Comparison of ENCODE assay signal across 23 cellular contexts in genomic region chr13:111145506-111145905, GRCh38. TPM values are rescaled to one million over a fixed set of nuclear protein-coding genes. Genes with fewer than 3 reads are reported as not detected.
DNase-seq lines count a peak whose midpoint lies in the region; ATAC-seq, FAIRE-seq and TF ChIP-seq lines count a peak whose summit lies in the region.
"Had no signal": no experiment of that assay in that cellular context is flagged by ENCODE, and none has a peak within 500 bp of the region (broad histone marks: within the 10 kb centered on the region; RNA-seq: fewer than 3 reads in every experiment).

No MANE protein-coding gene starts in this region.

- no peak overlapping the region for H2AFZ ChIP-seq in HepG2 (ENCODE audit: low read length)

- no peaks in the 10 kb centered on the region for H3K79me2 ChIP-seq in HepG2 (ENCODE audit: insufficient read depth, low read length)

- in situ Hi-C loops in HepG2 (cut with HindIII; ENCODE audit: extremely low pct_ligation_motif_present, low pct_unique_long_range_greater_than_20kb): no loop called here
- in situ Hi-C loops in gastrocnemius medialis (cut with MboI; ENCODE audit: low sequenced_read_pairs in 4 of 4): no loop called here

- H3K4me2 ChIP-seq in HepG2 (ENCODE audit: low read depth, low read length): no peak overlapping the region
- H3K4me2 ChIP-seq: A549; BLaER1 treated with 17β-estradiol and CSF1 and Interleukin-3, amounts not matched to agents 10 nM and 100 nM; KMS-11 had no signal

- FAIRE-seq in HepG2 (lab: Jason Lieb, UNC) (no peak), small intestine (lab: Jason Lieb, UNC) (no peak)
- FAIRE-seq: A549, GM18507 had no signal

- H3K36me3 ChIP-seq in HepG2 (replicated peaks in 1 of 2; ENCODE audit: control insufficient read depth in 1 of 2, insufficient read depth in 2 of 2, low read length in 2 of 2): no peaks in the 10 kb centered on the region
- no peaks in the 10 kb centered on the region for H3K36me3 ChIP-seq in right lobe of liver
- no peaks in the 10 kb centered on the region for H3K36me3 ChIP-seq in ascending aorta
- no peaks in the 10 kb centered on the region for H3K36me3 ChIP-seq in gastrocnemius medialis
- no peaks in the 10 kb centered on the region for H3K36me3 ChIP-seq in small intestine (ENCODE audit: control insufficient read depth in 2 of 2, insufficient read depth in 2 of 2, low read length in 2 of 2)
- H3K36me3 ChIP-seq: BLaER1 treated with 17β-estradiol and CSF1 and Interleukin-3, amounts not matched to agents 10 nM and 100 nM; SJCRH30 had no signal

- no peak overlapping the region for H3K27ac Mint-ChIP-seq in activated CD4-positive, alpha-beta T cell treated with anti-CD3 and anti-CD28 coated beads, Interleukin-2, amount 10 ng/mL, durations not matched to agents 24 days and 14 days
- no peak overlapping the region for H3K27ac Mint-ChIP-seq in CD14-positive monocyte
- H3K27ac Mint-ChIP-seq: CD4-positive, alpha-beta memory T cell had no signal

- H3K4me3 Mint-ChIP-seq in activated CD4-positive, alpha-beta T cell treated with anti-CD3 and anti-CD28 coated beads, Interleukin-2, amount 10 ng/mL, durations not matched to agents 24 days and 14 days: no peak overlapping the region
- no peak overlapping the region for H3K4me3 Mint-ChIP-seq in CD14-positive monocyte
- H3K4me3 Mint-ChIP-seq: CD4-positive, alpha-beta memory T cell had no signal

- no TSS peak for BruUV-seq in HepG2 (replicated peaks; lab: Mats Ljungman, UMichigan)

- 62% methylated on average over 5 of the region's 7 CpGs for WGBS in HepG2 (ENCODE audit: low lambda C conversion rate)
- WGBS in right lobe of liver (ENCODE audit: insufficient coverage, low coverage, low lambda C conversion rate, missing lambda C conversion rate): 67% methylated on average over 1 of the region's 7 CpGs
- 75 to 80% (median 80%) methylated on average over 7 of the region's 7 CpGs for WGBS in small intestine, 3 donors

- TF ChIP-seq RAD21 in HepG2 (CRISPR knock-in tag; IDR thresholded peaks at IDR 0.05): no peak

- H4K20me1 ChIP-seq in HepG2 (ENCODE audit: insufficient read depth, low read length): no peaks in the 10 kb centered on the region
- H4K20me1 ChIP-seq: BLaER1 treated with 17β-estradiol and CSF1 and Interleukin-3, amounts not matched to agents 10 nM and 100 nM had no signal

- H3K4me1 Mint-ChIP-seq in activated CD4-positive, alpha-beta T cell treated with anti-CD3 and anti-CD28 coated beads, Interleukin-2, amount 10 ng/mL, durations not matched to agents 24 days and 14 days: no peaks in the 10 kb centered on the region
- no peaks in the 10 kb centered on the region for H3K4me1 Mint-ChIP-seq in CD14-positive monocyte
- H3K4me1 Mint-ChIP-seq: CD4-positive, alpha-beta memory T cell had no signal

- TF ChIP-seq CTCF in HepG2 (CRISPR knock-in tag; IDR thresholded peaks at IDR 0.05): no peak
- TF ChIP-seq CTCF in right lobe of liver (IDR thresholded peaks at IDR 0.05): no peak
- TF ChIP-seq CTCF in ascending aorta (IDR thresholded peaks at IDR 0.05): no peak
- TF ChIP-seq CTCF in gastrocnemius medialis (IDR thresholded peaks at IDR 0.05 in 4 of 5, conservative IDR thresholded peaks at IDR 0.05 in 1 of 5): no peak
- TF ChIP-seq CTCF in CD14-positive monocyte (IDR thresholded peaks at IDR 0.05): no peak

- no peak overlapping the region for H3K4me3 ChIP-seq in HepG2 (replicated peaks in 1 of 3; ENCODE audit: insufficient read depth in 1 of 3, low read depth in 2 of 3, low read length in 3 of 3)
- H3K4me3 ChIP-seq in right lobe of liver: no peak overlapping the region
- H3K4me3 ChIP-seq in ascending aorta: no peak overlapping the region
- H3K4me3 ChIP-seq in gastrocnemius medialis: no peak overlapping the region
- no peak overlapping the region for H3K4me3 ChIP-seq in small intestine (ENCODE audit: low read depth in 1 of 2, low read length in 2 of 2)
- H3K4me3 ChIP-seq: A549; BLaER1 treated with 17β-estradiol and CSF1 and Interleukin-3, amounts not matched to agents 10 nM and 100 nM; SJCRH30 had no signal

- H3K4me1 ChIP-seq in HepG2 (ENCODE audit: insufficient read depth, low read length) (peaks cover 4% of the 10 kb centered on the region), right lobe of liver (no peaks in the 10 kb centered on the region), ascending aorta (peaks cover 5 to 25% of the 10 kb centered on the region in 2 donors), gastrocnemius medialis (peaks cover 26 to 35% of the 10 kb centered on the region in 2 donors), small intestine (ENCODE audit: control insufficient read depth in 2 of 2, insufficient read depth in 1 of 2, low read depth in 1 of 2, low read length in 1 of 2) (no peaks in the 10 kb centered on the region)
- H3K4me1 ChIP-seq: A549, SJCRH30 had no signal

- no peaks in the 10 kb centered on the region for H3K9me3 Mint-ChIP-seq in activated CD4-positive, alpha-beta T cell treated with anti-CD3 and anti-CD28 coated beads, Interleukin-2, amount 10 ng/mL, durations not matched to agents 24 days and 14 days
- peaks cover 0 to 10% (median 0%) of the 10 kb centered on the region in 7 donors for H3K9me3 Mint-ChIP-seq in CD14-positive monocyte
- H3K9me3 Mint-ChIP-seq: CD4-positive, alpha-beta memory T cell had no signal

- peaks cover 54% of the 10 kb centered on the region for H3K27me3 Mint-ChIP-seq in activated CD4-positive, alpha-beta T cell treated with anti-CD3 and anti-CD28 coated beads, Interleukin-2, amount 10 ng/mL, durations not matched to agents 24 days and 14 days
- H3K27me3 Mint-ChIP-seq in CD14-positive monocyte (ENCODE audit: low read depth in 3 of 3): peaks cover 22 to 38% (median 29%) of the 10 kb centered on the region in 3 donors

- ATAC-seq in HepG2 (peak; percentile 53; the same call in 1 of the 3 replicates), right lobe of liver (no peak), gastrocnemius medialis (peak in 1 of 2 donors; percentile 32)
- ATAC-seq: A549, HCT116, SK-N-SH treated with all-trans-retinoic acid at 6 μM for 48 hours had no signal

- TF ChIP-seq EP300 in HepG2 (IDR thresholded peaks at IDR 0.05; ENCODE audit: low read depth in 2 of 2, low read length in 2 of 2) (no peak), HepG2 (CRISPR knock-in tag; IDR thresholded peaks at IDR 0.05; ENCODE audit: borderline replicate concordance) (no peak)

- no peaks in the 10 kb centered on the region for H3K9me3 ChIP-seq in HepG2 (ENCODE audit: low read length)
- no peaks in the 10 kb centered on the region for H3K9me3 ChIP-seq in right lobe of liver
- H3K9me3 ChIP-seq in ascending aorta: no peaks in the 10 kb centered on the region
- no peaks in the 10 kb centered on the region for H3K9me3 ChIP-seq in gastrocnemius medialis
- H3K9me3 ChIP-seq in small intestine (ENCODE audit: control insufficient read depth, low read depth): no peaks in the 10 kb centered on the region
- H3K9me3 ChIP-seq: A549; BLaER1 treated with 17β-estradiol and CSF1 and Interleukin-3, amounts not matched to agents 10 nM and 100 nM; SJCRH30 had no signal

- no peaks in the 10 kb centered on the region for H3K36me3 Mint-ChIP-seq in activated CD4-positive, alpha-beta T cell treated with anti-CD3 and anti-CD28 coated beads, Interleukin-2, amount 10 ng/mL, durations not matched to agents 24 days and 14 days (ENCODE audit: low read depth)
- H3K36me3 Mint-ChIP-seq in CD14-positive monocyte: no peaks in the 10 kb centered on the region
- H3K36me3 Mint-ChIP-seq: CD4-positive, alpha-beta memory T cell had no signal

- no peak overlapping the region for H3K27ac ChIP-seq in HepG2 (ENCODE audit: extremely low read length, insufficient read depth, low read length)
- no peak overlapping the region for H3K27ac ChIP-seq in right lobe of liver
- H3K27ac ChIP-seq in ascending aorta: peak overlapping the region; percentile 68 to 75
- H3K27ac ChIP-seq in gastrocnemius medialis: peak overlapping the region; percentile 48 to 73 (median 61)
- H3K27ac ChIP-seq in small intestine (ENCODE audit: low read depth in 1 of 2, low read length in 1 of 2): no peak overlapping the region
- H3K27ac ChIP-seq: A549; BLaER1 treated with 17β-estradiol and CSF1 and Interleukin-3, amounts not matched to agents 10 nM and 100 nM; KMS-11; SJCRH30 had no signal

- intact Hi-C loops in HepG2 (cut with micrococcal nuclease; ENCODE audit: unreplicated experiment) (no loop called here), right lobe of liver (cut with DNase I) (no loop called here), ascending aorta (cut with DNase I) (no loop called here), gastrocnemius medialis (cut with DNase I; ENCODE audit: low total_unique reads) (no loop called here), CD14-positive monocyte (cut with micrococcal nuclease) (no loop called here)
- intact Hi-C loops in activated CD4-positive, alpha-beta T cell treated with anti-CD3 and anti-CD28 coated beads, Interleukin-2, amount 10 ng/mL, durations not matched to agents 24 days and 14 days (cut with micrococcal nuclease): no loop called here

- H3K9ac ChIP-seq in HepG2 (ENCODE audit: insufficient read depth, low read depth, low read length): no peak overlapping the region
- H3K9ac ChIP-seq: BLaER1 treated with 17β-estradiol and CSF1 and Interleukin-3, amounts not matched to agents 10 nM and 100 nM; KMS-11 had no signal

- TF ChIP-seq POLR2A in HepG2 (IDR thresholded peaks at IDR 0.05; ENCODE audit: insufficient read depth in 1 of 2, low read depth in 2 of 2, low read length in 2 of 2): no peak
- no peak for TF ChIP-seq POLR2A in right lobe of liver (IDR thresholded peaks at IDR 0.05)
- no peak for TF ChIP-seq POLR2A in gastrocnemius medialis (IDR thresholded peaks at IDR 0.05)

- DNase-seq in HepG2 (ENCODE audit: low spot score): no peak
- no peak for DNase-seq in right lobe of liver
- no peak for DNase-seq in ascending aorta (ENCODE audit: low spot score in 2 of 2)
- DNase-seq in gastrocnemius medialis: no peak
- no peak for DNase-seq in small intestine
- DNase-seq in activated CD4-positive, alpha-beta T cell treated with anti-CD3 and anti-CD28 coated beads, Interleukin-2, amount 10 ng/mL, durations not matched to agents 24 days and 14 days: no peak
- DNase-seq in CD14-positive monocyte (ENCODE audit: low spot score): no peak
- DNase-seq: AML-193; CD4-positive, alpha-beta memory T cell; COR-L47; DMS79 treated with DMSO at 0.1 percent for 48 hours; IMR-90; MM.1S; NCI-H2029; NCI-H2227 treated with DMSO at 0.1 percent for 48 hours; NCI-H526 treated with DMSO at 0.1 percent for 48 hours; SJCRH30 had no signal

- POLR2A ChIA-PET in HepG2 (lab: Yijun Ruan, JAX): no interaction called here

- peaks cover 1 to 38% of the 10 kb centered on the region in 2 experiments; a peak in 3 of 5 replicates for H3K27me3 ChIP-seq in HepG2 (ENCODE audit: control insufficient read depth in 1 of 2, insufficient read depth in 2 of 2, low read length in 2 of 2)
- no peaks in the 10 kb centered on the region for H3K27me3 ChIP-seq in right lobe of liver
- no peaks in the 10 kb centered on the region for H3K27me3 ChIP-seq in ascending aorta
- H3K27me3 ChIP-seq in gastrocnemius medialis: no peaks in the 10 kb centered on the region
- H3K27me3 ChIP-seq in small intestine (ENCODE audit: control insufficient read depth in 2 of 2, insufficient read depth in 2 of 2, low read length in 2 of 2): peaks cover 0 to 3% of the 10 kb centered on the region in 2 donors
- H3K27me3 ChIP-seq: BLaER1 treated with 17β-estradiol and CSF1 and Interleukin-3, amounts not matched to agents 10 nM and 100 nM; SJCRH30 had no signal

- CTCF ChIA-PET in HepG2 (lab: Yijun Ruan, JAX; ENCODE audit: low intra/inter-chr PET ratio, low total read pairs): no interaction called here

RNA-seq across cellular contexts. Expression of gene ARHGEF7, which starts 30.4 kb away (rescaled TPM):
- total RNA-seq in HepG2 (2016; rRNA removed; fragmentation: Illumina TruSeq; extraction: Trizol) (15.7 and 16.1 TPM in 2 replicates), right lobe of liver (10 to 100 TPM; 22.0 to 40.1 (median 33.8) TPM), ascending aorta (32.2 TPM), gastrocnemius medialis (10 to 100 TPM; 24.5 to 56.9 (median 31.3) TPM)
- total RNA-seq in HepG2 (2016; cell fraction: cytosol; rRNA removed; fragmentation: Illumina TruSeq; extraction: Trizol; ENCODE audit: low read depth): 11.5 and 12.3 TPM in 2 replicates
- total RNA-seq in HepG2 (2016; cell fraction: insoluble cytoplasmic fraction; rRNA removed; fragmentation: Illumina TruSeq; extraction: Trizol): 13.7 and 16.6 TPM in 2 replicates
- total RNA-seq in HepG2 (2016; cell fraction: membrane; rRNA removed; fragmentation: Illumina TruSeq; extraction: Trizol): 9.3 and 9.6 TPM in 2 replicates
- total RNA-seq in HepG2 (2016; cell fraction: nucleus; rRNA removed; fragmentation: Illumina TruSeq; extraction: Trizol): 45.3 and 48.2 TPM in 2 replicates
- polyA plus RNA-seq in HepG2 (2011; rRNA removed) (22.0 and 22.3 TPM in 2 replicates), small intestine (10 to 100 TPM; 21.6 to 26.4 (median 22.9) TPM), CD14-positive monocyte (1 to 10 TPM; 4.6 to 6.1 TPM)
- polyA plus RNA-seq in HepG2 (2011; cell fraction: cytosol; rRNA removed): 9.0 and 10.2 TPM in 2 replicates
- 110 and 141 TPM in 2 replicates for polyA plus RNA-seq in HepG2 (2011; cell fraction: nucleus; rRNA removed)
- 21.5 and 24.1 TPM in 2 replicates for polyA plus RNA-seq in HepG2 (2012)
- polyA plus RNA-seq in HepG2 (2016; cell fraction: cytosol; fragmentation: Illumina TruSeq; extraction: Trizol; ENCODE audit: low read depth): 0.69 and 0.98 TPM in 2 replicates
- polyA plus RNA-seq in HepG2 (2016; cell fraction: insoluble cytoplasmic fraction; fragmentation: Illumina TruSeq; extraction: Trizol; ENCODE audit: low read depth): 13.3 and 17.2 TPM in 2 replicates
- polyA plus RNA-seq in HepG2 (2016; cell fraction: membrane; fragmentation: Illumina TruSeq; extraction: Trizol; ENCODE audit: low read depth): 2.7 and 3.1 TPM in 2 replicates
- 47.5 and 52.5 TPM in 2 replicates for polyA plus RNA-seq in HepG2 (2016; cell fraction: nucleus; fragmentation: Illumina TruSeq; extraction: Trizol; ENCODE audit: insufficient read depth, low read depth)
- polyA minus RNA-seq in HepG2 (2011; rRNA and poly(A)+ RNA removed; ENCODE audit: low replicate concordance): 26.0 and 29.1 TPM in 2 replicates
- polyA minus RNA-seq in HepG2 (2011; cell fraction: cytosol; rRNA and poly(A)+ RNA removed): 9.2 and 12.9 TPM in 2 replicates
- 117 and 128 TPM in 2 replicates for polyA minus RNA-seq in HepG2 (2011; cell fraction: nucleus; rRNA and poly(A)+ RNA removed)
- total RNA-seq in activated CD4-positive, alpha-beta T cell treated with anti-CD3 and anti-CD28 coated beads, Interleukin-2, amount 10 ng/mL, durations not matched to agents 24 days and 14 days: 69.3 and 72.3 TPM in 2 replicates

Comparison
In these comparisons a context has a peak if more than half of its experiments do, and no peak if none do; other contexts are left out.
1. H3K27ac ChIP-seq: peak in ascending aorta (2 of 2) and gastrocnemius medialis (4 of 4); none in HepG2 (single experiment), right lobe of liver (0 of 3) and small intestine (0 of 2).